8 cellular contexts compared by ENCODE assay signal in genomic region chr7:148940702-148941597, GRCh38. TPM values are rescaled to one million over a fixed set of nuclear protein-coding genes. Genes with fewer than 3 reads are reported as not detected.
DNase-seq lines count a peak whose midpoint lies in the region; TF ChIP-seq lines count a peak whose summit lies in the region.

No MANE protein-coding gene starts in this region.

- H3K4me1 Mint-ChIP-seq in neural crest cell = peaks cover 14% of the 10 kb centered on the region

- H3K27ac ChIP-seq in stomach = peak overlapping the region; percentile 89 to 94 (median 91)

- no peak for TF ChIP-seq EP300 in stomach (IDR thresholded peaks at IDR 0.05)

- no peaks in the 10 kb centered on the region for H3K9me3 ChIP-seq in stomach

- H3K4me1 ChIP-seq in stomach = peaks cover 0 to 21% (median 13%) of the 10 kb centered on the region in 4 donors

- intact Hi-C loops in stomach (cut with DNase I; ENCODE audit: low total_unique reads) = no loop called here

- no peaks in the 10 kb centered on the region for H3K36me3 ChIP-seq in stomach

- no peaks in the 10 kb centered on the region for H3K36me3 Mint-ChIP-seq in neural crest cell (ENCODE audit: low read depth)

- no peaks in the 10 kb centered on the region for H3K27me3 ChIP-seq in stomach

- H3K27ac Mint-ChIP-seq in neural crest cell (ENCODE audit: unreplicated experiment) = peak overlapping the region; percentile 98

- WGBS in stomach, 5 donors = 0 to 1% (median 1%) methylated on average over 26 to 43 of the region's 43 CpGs

- DNase-seq in EL (peak; percentile 81), GOT3 (lab: John Stamatoyannopoulos, UW) (peak; percentile 31), LNCaP clone FGC (ENCODE audit: low read depth) (peak; percentile 87), SHP77 (lab: John Stamatoyannopoulos, UW) (peak; percentile 87 to 88), activated gamma-delta T cell (lab: John Stamatoyannopoulos, UW) (peak; percentile 46), fibroblast of villous mesenchyme (ENCODE audit: low read depth) (peak; percentile 85), neural crest cell (ENCODE audit: low read depth, low spot score) (peak; percentile 52), stomach (peak; percentile 80)

- TF ChIP-seq POLR2A in stomach (IDR thresholded peaks at IDR 0.05) = no peak

- no peak for TF ChIP-seq CTCF in LNCaP clone FGC (IDR thresholded peaks at IDR 0.05; ENCODE audit: control insufficient read depth, extremely low read depth, insufficient read depth)
- TF ChIP-seq CTCF in fibroblast of villous mesenchyme (IDR thresholded peaks at IDR 0.05; ENCODE audit: insufficient read depth, low read depth, low read length) = no peak
- no peak for TF ChIP-seq CTCF in neural crest cell (conservative IDR thresholded peaks at IDR 0.05)
- no peak for TF ChIP-seq CTCF in stomach (IDR thresholded peaks at IDR 0.05)

- H3K4me3 ChIP-seq in LNCaP clone FGC (ENCODE audit: low read depth, low read length) (peak overlapping the region; percentile 70), fibroblast of villous mesenchyme (ENCODE audit: low read depth, low read length) (peak overlapping the region; percentile 83), stomach (peak overlapping the region; percentile 62 to 86 (median 75))

- H3K27me3 Mint-ChIP-seq in neural crest cell (ENCODE audit: low read depth) = peaks cover 3% of the 10 kb centered on the region

- peak overlapping the region; percentile 95 for H3K4me3 Mint-ChIP-seq in neural crest cell

- peaks cover 2% of the 10 kb centered on the region for H3K9me3 Mint-ChIP-seq in neural crest cell

RNA-seq across cellular contexts. Expression of gene EZH2, which starts 56.9 kb away (rescaled TPM):
- total RNA-seq in fibroblast of villous mesenchyme = 10.6 and 12.1 TPM in 2 replicates
- total RNA-seq in neural crest cell = 105 and 106 TPM in 2 replicates
- 10 to 100 TPM in 2 of 5 donors, 1 to 10 TPM in 1, under 1 TPM in 2; under 0.01 to 12.9 (median 5.5) TPM for total RNA-seq in stomach
- 10 to 100 TPM in 1 of 3 donors, 1 to 10 TPM in 2; 2.9 to 10.1 (median 3.7) TPM for polyA plus RNA-seq in stomach

Comparison
In these comparisons a context has a peak if more than half of its experiments do, and no peak if none do; other contexts are left out.
1. Peak in every context shown above with its lines: DNase-seq, H3K4me3 ChIP-seq and H3K27ac ChIP-seq.
2. DNase-seq: peak in every context shown above with its lines; median percentile 88 in SHP77; 87 in LNCaP clone FGC; 85 in fibroblast of villous mesenchyme; 81 in EL; 80 in stomach; 52 in neural crest cell; 46 in activated gamma-delta T cell; 31 in GOT3.